ENCODE assay signal across 2 cellular contexts in the genomic region with DNA sequence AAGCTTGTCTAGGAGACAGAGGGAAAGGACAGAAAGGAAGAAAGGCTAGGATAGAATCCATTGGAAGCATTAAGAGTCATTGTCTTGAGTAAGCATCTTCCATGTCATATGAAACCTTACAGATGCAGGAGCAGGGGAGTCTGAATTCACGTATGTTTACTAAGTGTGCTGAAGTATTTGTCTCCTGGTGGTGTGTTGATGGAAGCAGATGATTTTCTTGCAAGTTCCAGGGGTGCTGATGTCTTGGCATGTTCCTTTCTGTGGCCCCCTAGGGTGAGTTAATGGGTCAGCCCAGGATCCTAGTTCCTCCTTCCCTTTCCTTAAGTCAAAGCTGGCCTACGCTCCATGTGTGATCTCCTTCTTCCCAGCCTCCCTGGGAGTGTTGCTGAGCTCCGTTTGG.
TF ChIP-seq lines count a peak whose summit lies in the region.

No MANE protein-coding gene starts in this region.

TF ChIP-seq in HEK293, 187 proteins besides CTCF, POLR2A, EP300 and RAD21:
- TF ChIP-seq, protein P1, sequence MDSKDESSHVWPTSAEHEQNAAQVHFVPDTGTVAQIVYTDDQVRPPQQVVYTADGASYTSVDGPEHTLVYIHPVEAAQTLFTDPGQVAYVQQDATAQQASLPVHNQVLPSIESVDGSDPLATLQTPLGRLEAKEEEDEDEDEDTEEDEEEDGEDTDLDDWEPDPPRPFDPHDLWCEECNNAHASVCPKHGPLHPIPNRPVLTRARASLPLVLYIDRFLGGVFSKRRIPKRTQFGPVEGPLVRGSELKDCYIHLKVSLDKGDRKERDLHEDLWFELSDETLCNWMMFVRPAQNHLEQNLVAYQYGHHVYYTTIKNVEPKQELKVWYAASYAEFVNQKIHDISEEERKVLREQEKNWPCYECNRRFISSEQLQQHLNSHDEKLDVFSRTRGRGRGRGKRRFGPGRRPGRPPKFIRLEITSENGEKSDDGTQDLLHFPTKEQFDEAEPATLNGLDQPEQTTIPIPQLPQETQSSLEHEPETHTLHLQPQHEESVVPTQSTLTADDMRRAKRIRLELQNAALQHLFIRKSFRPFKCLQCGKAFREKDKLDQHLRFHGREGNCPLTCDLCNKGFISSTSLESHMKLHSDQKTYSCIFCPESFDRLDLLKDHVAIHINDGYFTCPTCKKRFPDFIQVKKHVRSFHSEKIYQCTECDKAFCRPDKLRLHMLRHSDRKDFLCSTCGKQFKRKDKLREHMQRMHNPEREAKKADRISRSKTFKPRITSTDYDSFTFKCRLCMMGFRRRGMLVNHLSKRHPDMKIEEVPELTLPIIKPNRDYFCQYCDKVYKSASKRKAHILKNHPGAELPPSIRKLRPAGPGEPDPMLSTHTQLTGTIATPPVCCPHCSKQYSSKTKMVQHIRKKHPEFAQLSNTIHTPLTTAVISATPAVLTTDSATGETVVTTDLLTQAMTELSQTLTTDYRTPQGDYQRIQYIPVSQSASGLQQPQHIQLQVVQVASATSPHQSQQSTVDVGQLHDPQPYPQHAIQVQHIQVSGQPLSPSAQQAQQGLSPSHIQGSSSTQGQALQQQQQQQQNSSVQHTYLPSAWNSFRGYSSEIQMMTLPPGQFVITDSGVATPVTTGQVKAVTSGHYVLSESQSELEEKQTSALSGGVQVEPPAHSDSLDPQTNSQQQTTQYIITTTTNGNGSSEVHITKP (tag by site-specific recombination; IDR thresholded peaks at IDR 0.05), result 0 out of 2 replicates have a peak, but pooled peaks have one; percentile 28
- no peak for TF ChIP-seq KLF9 (tag by site-specific recombination; IDR thresholded peaks at IDR 0.05; ENCODE audit: low read depth)
- 0 out of 2 replicates have a peak, but pooled peaks have one; percentile 8 for TF ChIP-seq ZIC2 (tag by site-specific recombination; IDR thresholded peaks at IDR 0.05)
- no peak for TF ChIP-seq TCF7L2 (IDR thresholded peaks at IDR 0.05; ENCODE audit: borderline replicate concordance, low read depth, low read length)
- TF ChIP-seq ZBTB17 (tag by site-specific recombination; IDR thresholded peaks at IDR 0.05), result no peak
- TF ChIP-seq ZNF266 (tag by site-specific recombination; IDR thresholded peaks at IDR 0.05; ENCODE audit: low read depth), result no peak
- no peak for TF ChIP-seq ZNF19 (tag by site-specific recombination; IDR thresholded peaks at IDR 0.05; ENCODE audit: low read depth)
- TF ChIP-seq ZNF16 (tag by site-specific recombination; IDR thresholded peaks at IDR 0.05; ENCODE audit: low read depth), result no peak
- no peak for TF ChIP-seq ZNF768 (tag by site-specific recombination; IDR thresholded peaks at IDR 0.05)
- TF ChIP-seq, protein P2, sequence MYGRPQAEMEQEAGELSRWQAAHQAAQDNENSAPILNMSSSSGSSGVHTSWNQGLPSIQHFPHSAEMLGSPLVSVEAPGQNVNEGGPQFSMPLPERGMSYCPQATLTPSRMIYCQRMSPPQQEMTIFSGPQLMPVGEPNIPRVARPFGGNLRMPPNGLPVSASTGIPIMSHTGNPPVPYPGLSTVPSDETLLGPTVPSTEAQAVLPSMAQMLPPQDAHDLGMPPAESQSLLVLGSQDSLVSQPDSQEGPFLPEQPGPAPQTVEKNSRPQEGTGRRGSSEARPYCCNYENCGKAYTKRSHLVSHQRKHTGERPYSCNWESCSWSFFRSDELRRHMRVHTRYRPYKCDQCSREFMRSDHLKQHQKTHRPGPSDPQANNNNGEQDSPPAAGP (tag by site-specific recombination; IDR thresholded peaks at IDR 0.05), result no peak
- TF ChIP-seq ZNF558 (tag by site-specific recombination; IDR thresholded peaks at IDR 0.05), result no peak
- TF ChIP-seq MYNN (tag by site-specific recombination; IDR thresholded peaks at IDR 0.05; ENCODE audit: borderline replicate concordance), result no peak
- TF ChIP-seq, protein P3, sequence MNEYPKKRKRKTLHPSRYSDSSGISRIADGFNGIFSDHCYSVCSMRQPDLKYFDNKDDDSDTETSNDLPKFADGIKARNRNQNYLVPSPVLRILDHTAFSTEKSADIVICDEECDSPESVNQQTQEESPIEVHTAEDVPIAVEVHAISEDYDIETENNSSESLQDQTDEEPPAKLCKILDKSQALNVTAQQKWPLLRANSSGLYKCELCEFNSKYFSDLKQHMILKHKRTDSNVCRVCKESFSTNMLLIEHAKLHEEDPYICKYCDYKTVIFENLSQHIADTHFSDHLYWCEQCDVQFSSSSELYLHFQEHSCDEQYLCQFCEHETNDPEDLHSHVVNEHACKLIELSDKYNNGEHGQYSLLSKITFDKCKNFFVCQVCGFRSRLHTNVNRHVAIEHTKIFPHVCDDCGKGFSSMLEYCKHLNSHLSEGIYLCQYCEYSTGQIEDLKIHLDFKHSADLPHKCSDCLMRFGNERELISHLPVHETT (tag by site-specific recombination; IDR thresholded peaks at IDR 0.05), result no peak

TF ChIP-seq in H1, 55 proteins besides CTCF, POLR2A, EP300 and RAD21 (continued from another document):
- no peak for TF ChIP-seq JUN (IDR thresholded peaks at IDR 0.05; ENCODE audit: low read depth, low read length)
- TF ChIP-seq, protein P4, sequence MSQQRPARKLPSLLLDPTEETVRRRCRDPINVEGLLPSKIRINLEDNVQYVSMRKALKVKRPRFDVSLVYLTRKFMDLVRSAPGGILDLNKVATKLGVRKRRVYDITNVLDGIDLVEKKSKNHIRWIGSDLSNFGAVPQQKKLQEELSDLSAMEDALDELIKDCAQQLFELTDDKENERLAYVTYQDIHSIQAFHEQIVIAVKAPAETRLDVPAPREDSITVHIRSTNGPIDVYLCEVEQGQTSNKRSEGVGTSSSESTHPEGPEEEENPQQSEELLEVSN (IDR thresholded peaks at IDR 0.05), result no peak
- TF ChIP-seq CEBPB (IDR thresholded peaks at IDR 0.05; ENCODE audit: low read depth, low read length), result no peak
- TF ChIP-seq TBP (IDR thresholded peaks at IDR 0.05; ENCODE audit: low read depth, low read length), result no peak
- no peak for TF ChIP-seq POLR2AphosphoS5 (IDR thresholded peaks at IDR 0.05; ENCODE audit: low read depth, low read length)
- TF ChIP-seq NRF1 (IDR thresholded peaks at IDR 0.05; ENCODE audit: low read depth, low read length), result no peak
- TF ChIP-seq RFX5 (IDR thresholded peaks at IDR 0.05; ENCODE audit: borderline replicate concordance, low read depth, low read length), result no peak
- no peak for TF ChIP-seq SP1 (IDR thresholded peaks at IDR 0.05; ENCODE audit: low read depth, low read length)
- TF ChIP-seq HDAC6 (IDR thresholded peaks at IDR 0.05; ENCODE audit: low read depth, low read length), result no peak
- no peak for TF ChIP-seq SIN3A (conservative IDR thresholded peaks at IDR 0.05 in 1 of 2, IDR thresholded peaks at IDR 0.05 in 1 of 2; ENCODE audit: low read depth in 1 of 2, low read length in 2 of 2)
